ENCODE assay signal across 8 cellular contexts in genomic region chr15:90004252-90004651, GRCh38. TPM values are rescaled to one million over a fixed set of nuclear protein-coding genes. Genes with fewer than 3 reads are reported as not detected.
DNase-seq lines count a peak whose midpoint lies in the region; ATAC-seq and TF ChIP-seq lines count a peak whose summit lies in the region.

No MANE protein-coding gene starts in this region.

- H3K27me3 Mint-ChIP-seq in nephron progenitor cell (ENCODE audit: low read depth, poor library complexity), result peaks cover 3% of the 10 kb centered on the region

- no peak for DNase-seq in PC-3
- DNase-seq in nephron progenitor cell, result no peak
- no peak for DNase-seq in HPDE6-E6E7 (ENCODE audit: extremely low spot score)
- DNase-seq in anterior cingulate cortex (lab: John Stamatoyannopoulos, UW), result no peak
- DNase-seq in NCI-H2227 treated with DMSO at 0.1 percent for 48 hours (lab: John Stamatoyannopoulos, UW), result no peak
- no peak for DNase-seq in DMS79 (lab: John Stamatoyannopoulos, UW)

- H3K27ac Mint-ChIP-seq in nephron progenitor cell, result no peak overlapping the region

- ATAC-seq in PC-3, result no peak

- H3K79me2 ChIP-seq in PC-3 (ENCODE audit: low read length), result peaks cover 67% of the 10 kb centered on the region

- no peaks in the 10 kb centered on the region for H3K9me3 Mint-ChIP-seq in nephron progenitor cell

- no TSS peak for BruUV-seq in PC-3 (replicated peaks; lab: Mats Ljungman, UMichigan)

- intact Hi-C loops in PC-3 (cut with micrococcal nuclease), result loop anchor here (10.0 kb wide), 1 partner anchor 109 kb away; the partner anchor contains the start of gene AP3S2

- H3K4me1 Mint-ChIP-seq in nephron progenitor cell, result peaks cover 76% of the 10 kb centered on the region

- CTCF ChIA-PET in PC-3 (lab: Charles Lee), result no interaction called here

- H3K36me3 Mint-ChIP-seq in nephron progenitor cell (ENCODE audit: low read depth), result peaks cover 8% of the 10 kb centered on the region

- 0 out of 2 replicates have a peak overlapping the region, but pooled peaks have one; percentile 15 for H3K27ac ChIP-seq in BLaER1
- peak overlapping the region; percentile 98 for H3K27ac ChIP-seq in PC-3 (ENCODE audit: low read length)
- peak overlapping the region; percentile 92 to 94 for H3K27ac ChIP-seq in esophagus (ENCODE audit: low read depth in 2 of 2, low read length in 1 of 2)

- H3F3A ChIP-seq in PC-3 (ENCODE audit: low read length, unreplicated experiment), result peaks cover 3% of the 10 kb centered on the region

- TF ChIP-seq CTCF in PC-3 (conservative IDR thresholded peaks at IDR 0.05; ENCODE audit: low read depth, low read length) (no peak), nephron progenitor cell (IDR thresholded peaks at IDR 0.05) (no peak)

- no peak overlapping the region for H2AFZ ChIP-seq in PC-3 (ENCODE audit: low read length)

- no peaks in the 10 kb centered on the region for H3K9me2 ChIP-seq in PC-3 (replicated peaks; ENCODE audit: low read length)

- H3K36me3 ChIP-seq in BLaER1 (0 out of 2 replicates have a peak, but pooled peaks cover 31% of the 10 kb centered on the region), PC-3 (ENCODE audit: low read depth, low read length) (no peaks in the 10 kb centered on the region), esophagus (ENCODE audit: control insufficient read depth in 2 of 2, insufficient read depth in 2 of 2, low read length in 1 of 2) (peaks cover 0 to 5% of the 10 kb centered on the region in 2 donors)

- POLR2A ChIA-PET in PC-3 (lab: Charles Lee; ENCODE audit: unreplicated experiment), result no interaction called here

- WGBS in esophagus, 2 donors, result 49 to 55% methylated on average over 5 of the region's 5 CpGs

- peak overlapping the region; percentile 90 for H3K4me3 Mint-ChIP-seq in nephron progenitor cell

- no peaks in the 10 kb centered on the region for H3K9me3 ChIP-seq in BLaER1
- H3K9me3 ChIP-seq in PC-3 (ENCODE audit: low read length), result no peaks in the 10 kb centered on the region
- H3K9me3 ChIP-seq in esophagus (ENCODE audit: control insufficient read depth in 2 of 2, insufficient read depth in 1 of 2, low read depth in 1 of 2, low read length in 1 of 2), result no peaks in the 10 kb centered on the region

- H3K4me1 ChIP-seq in BLaER1 (peaks cover 74% of the 10 kb centered on the region), PC-3 (ENCODE audit: insufficient read depth, low read length) (peaks cover 59% of the 10 kb centered on the region), esophagus (ENCODE audit: control insufficient read depth in 2 of 2, insufficient read depth in 2 of 2, low read length in 1 of 2) (peaks cover 2 to 10% of the 10 kb centered on the region in 2 donors)

- H3K9ac ChIP-seq in BLaER1 (peak overlapping the region; percentile 25; the same call in 1 of the 2 replicates), PC-3 (ENCODE audit: low read length) (peak overlapping the region; percentile 76)

- H3K4me2 ChIP-seq in BLaER1, result peak overlapping the region; percentile 83
- H3K4me2 ChIP-seq in PC-3 (ENCODE audit: low read length), result peak overlapping the region; percentile 79

- H3K27me3 ChIP-seq in BLaER1 (no peaks in the 10 kb centered on the region), PC-3 (ENCODE audit: low read length) (no peaks in the 10 kb centered on the region), esophagus (ENCODE audit: control insufficient read depth in 1 of 2, insufficient read depth in 2 of 2, low read length in 2 of 2) (no peaks in the 10 kb centered on the region)

- no peak overlapping the region for H3K4me3 ChIP-seq in BLaER1
- H3K4me3 ChIP-seq in PC-3 (ENCODE audit: low read length), result peak overlapping the region; percentile 38
- H3K4me3 ChIP-seq in esophagus (ENCODE audit: low read depth in 1 of 2, low read length in 2 of 2), result peak overlapping the region; percentile 1 to 14

- peaks cover 53% of the 10 kb centered on the region for H4K20me1 ChIP-seq in BLaER1
- 0 out of 2 replicates have a peak, but pooled peaks cover 3% of the 10 kb centered on the region for H4K20me1 ChIP-seq in PC-3 (ENCODE audit: low read length)

RNA-seq across cellular contexts. Expression of gene ZNF710, which starts 3.1 kb away (rescaled TPM):
- 12.9 and 21.2 TPM in 2 replicates for total RNA-seq in PC-3 (2014; rRNA removed)
- polyA plus RNA-seq in esophagus, result 10 to 100 TPM; 21.1 to 62.1 TPM

Comparison
In these comparisons a context has a peak if more than half of its experiments do, and no peak if none do; other contexts are left out.
1. H3K27ac ChIP-seq: peak in every context shown above with its lines; median percentile 98 in PC-3; 93 in esophagus; 15 in BLaER1.